ENCODE assay signal across 8 cellular contexts in genomic region chr1:153849487-153850185, GRCh38.
DNase-seq lines count a peak whose midpoint lies in the region; ATAC-seq and TF ChIP-seq lines count a peak whose summit lies in the region.

No MANE protein-coding gene starts in this region.

- no peaks in the 10 kb centered on the region for H3K27me3 Mint-ChIP-seq in activated naive CD4-positive, alpha-beta T cell treated with anti-CD3 and anti-CD28 coated beads, Interleukin-2, amount 50 U/mL, for 24 hours

- H3K27ac Mint-ChIP-seq in activated naive CD4-positive, alpha-beta T cell treated with anti-CD3 and anti-CD28 coated beads, Interleukin-2, amount 50 U/mL, for 24 hours = peak overlapping the region; percentile 73

- TF ChIP-seq CTCF in GM12864 (IDR thresholded peaks at IDR 0.05; ENCODE audit: low read depth, low read length, missing control alignments) = no peak

- in situ Hi-C loops in KBM-7 (cut with MboI; ENCODE audit: low pct_unique_long_range_greater_than_20kb, low sequenced_read_pairs) = no loop called here

- no peak overlapping the region for H3K4me3 ChIP-seq in GM12864 (ENCODE audit: low read depth, low read length)

- peaks cover 13% of the 10 kb centered on the region for H3K36me3 Mint-ChIP-seq in activated naive CD4-positive, alpha-beta T cell treated with anti-CD3 and anti-CD28 coated beads, Interleukin-2, amount 50 U/mL, for 24 hours

- ATAC-seq in GM21528 (IDR thresholded peaks at IDR 0.05; ENCODE audit: low FRiP score, unreplicated experiment) = peak; percentile 59

- H3K4me1 Mint-ChIP-seq in activated naive CD4-positive, alpha-beta T cell treated with anti-CD3 and anti-CD28 coated beads, Interleukin-2, amount 50 U/mL, for 24 hours = peaks cover 48% of the 10 kb centered on the region

- no peaks in the 10 kb centered on the region for H3K9me3 Mint-ChIP-seq in activated naive CD4-positive, alpha-beta T cell treated with anti-CD3 and anti-CD28 coated beads, Interleukin-2, amount 50 U/mL, for 24 hours

- peak; percentile 76 for DNase-seq in GM12864 (ENCODE audit: low read depth)
- DNase-seq in KBM-7 = peak; percentile 81
- no peak for DNase-seq in DMS53 (lab: John Stamatoyannopoulos, UW)
- no peak for DNase-seq in stimulated activated naive CD4-positive, alpha-beta T cell (lab: John Stamatoyannopoulos, UW)
- DNase-seq in LoVo (ENCODE audit: low spot score) = no peak
- no peak for DNase-seq in T1000 (lab: John Stamatoyannopoulos, UW)

- peak overlapping the region; percentile 59 for H3K4me3 Mint-ChIP-seq in activated naive CD4-positive, alpha-beta T cell treated with anti-CD3 and anti-CD28 coated beads, Interleukin-2, amount 50 U/mL, for 24 hours

Comparison
In these comparisons a context has a peak if more than half of its experiments do, and no peak if none do; other contexts are left out.
1. DNase-seq: peak in GM12864 (single experiment) and KBM-7 (single experiment); none in DMS53 (single experiment), stimulated activated naive CD4-positive, alpha-beta T cell (0 of 6), LoVo (single experiment) and T1000 (single experiment).